Comparison of ENCODE assay signal across 9 cellular contexts in the genomic region with DNA sequence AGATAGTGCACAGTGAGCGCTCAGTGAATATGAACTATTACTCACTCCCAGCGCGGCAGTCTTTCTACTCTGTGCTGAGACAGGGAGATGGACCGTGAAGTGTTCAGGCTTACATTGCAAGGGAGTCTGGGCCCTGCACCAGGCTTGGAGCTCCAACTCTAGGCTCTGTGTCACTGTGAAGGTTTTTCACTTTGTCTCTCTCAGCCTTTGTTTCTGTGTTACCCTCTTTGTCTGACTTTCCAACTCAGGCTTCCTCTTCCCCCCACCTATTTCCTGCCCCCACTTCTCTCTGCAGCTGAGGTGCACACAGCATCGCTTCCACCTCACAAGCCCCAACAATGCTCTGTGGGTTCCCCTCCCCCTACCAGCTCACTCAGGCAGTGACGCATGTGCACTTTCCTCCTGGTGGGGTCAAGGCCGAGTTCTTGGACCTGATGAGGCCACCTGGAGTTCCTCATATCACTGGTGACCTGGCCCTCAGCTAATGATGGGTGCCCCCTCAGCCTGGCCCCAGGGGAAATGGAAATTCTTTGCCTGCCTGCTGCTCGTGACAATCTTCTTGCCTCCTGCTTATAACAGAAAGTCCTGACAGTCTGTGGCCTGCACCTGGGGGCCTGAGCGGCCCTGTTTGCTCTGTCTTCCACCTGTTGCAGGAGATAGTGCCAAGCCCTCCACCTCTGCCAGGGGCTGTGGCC. TPM values are rescaled to one million over a fixed set of nuclear protein-coding genes. Genes with fewer than 3 reads are reported as not detected.
DNase-seq lines count a peak whose midpoint lies in the region; ATAC-seq and TF ChIP-seq lines count a peak whose summit lies in the region.
"Had no signal": no experiment of that assay in that cellular context is flagged by ENCODE, and none has a peak within 500 bp of the region (broad histone marks: within the 10 kb centered on the region; RNA-seq: fewer than 3 reads in every experiment).

No MANE protein-coding gene starts in this region.

- no peaks in the 10 kb centered on the region for H3K36me3 ChIP-seq in duodenal mucosa (ENCODE audit: control insufficient read depth in 1 of 2, insufficient read depth in 2 of 2, low read length in 2 of 2)
- H3K36me3 ChIP-seq in parathyroid adenoma (ENCODE audit: control insufficient read depth, insufficient read depth, low read length): no peaks in the 10 kb centered on the region
- H3K36me3 ChIP-seq: ascending aorta had no signal

- peak; percentile 79 for DNase-seq in GM19238 (ENCODE audit: insufficient read length, low spot score)
- peak; percentile 66 for DNase-seq in activated CD4-positive, CD25-positive, alpha-beta regulatory T cell treated with anti-CD3 and anti-CD28 coated beads, Interleukin-2, amount 50 U/mL, for 16 hours (ENCODE audit: low read depth, low spot score)
- DNase-seq in HT-29 (ENCODE audit: low spot score): no peak
- no peak for DNase-seq in T1000 (lab: John Stamatoyannopoulos, UW)
- DNase-seq in SHP77 (lab: John Stamatoyannopoulos, UW): no peak

- H3K9me3 ChIP-seq in duodenal mucosa (ENCODE audit: control insufficient read depth in 1 of 2, low read length in 2 of 2) (no peaks in the 10 kb centered on the region), parathyroid adenoma (ENCODE audit: control insufficient read depth, low read length) (no peaks in the 10 kb centered on the region)
- H3K9me3 ChIP-seq: ascending aorta had no signal

- H3K4me2 ChIP-seq in parathyroid adenoma (ENCODE audit: low read length): no peak overlapping the region

- no peak overlapping the region for H2AFZ ChIP-seq in parathyroid adenoma

- H3K4me1 ChIP-seq in duodenal mucosa (ENCODE audit: control insufficient read depth in 1 of 2, insufficient read depth in 2 of 2, low read length in 2 of 2) (peaks cover 11 to 35% of the 10 kb centered on the region in 2 donors), parathyroid adenoma (peaks cover 2% of the 10 kb centered on the region)

- no peaks in the 10 kb centered on the region for H3K79me2 ChIP-seq in parathyroid adenoma

- no peak for TF ChIP-seq CTCF in parathyroid adenoma (IDR thresholded peaks at IDR 0.05)

- no peaks in the 10 kb centered on the region for H3K27me3 ChIP-seq in duodenal mucosa (ENCODE audit: control insufficient read depth in 1 of 2, insufficient read depth in 2 of 2, low read length in 2 of 2)
- no peaks in the 10 kb centered on the region for H3K27me3 ChIP-seq in parathyroid adenoma (ENCODE audit: control insufficient read depth, insufficient read depth, low read length)
- H3K27me3 ChIP-seq: ascending aorta had no signal

- peak overlapping the region in 1 of 2 donors; percentile 44 for H3K4me3 ChIP-seq in duodenal mucosa (ENCODE audit: low read depth in 1 of 2, low read length in 2 of 2)
- H3K4me3 ChIP-seq in parathyroid adenoma (ENCODE audit: low read depth, low read length): no peak overlapping the region
- H3K4me3 ChIP-seq: ascending aorta had no signal

- peak overlapping the region in 1 of 2 donors; percentile 8 for H3K9ac ChIP-seq in duodenal mucosa (ENCODE audit: low read depth in 1 of 2, low read length in 2 of 2)
- H3K9ac ChIP-seq in parathyroid adenoma: no peak overlapping the region

- ATAC-seq in HG03280 (IDR thresholded peaks at IDR 0.05; ENCODE audit: unreplicated experiment): peak; percentile 62

- H3K27ac ChIP-seq in duodenal mucosa (ENCODE audit: low read depth, low read length) (peak overlapping the region; percentile 87), parathyroid adenoma (peak overlapping the region; percentile 62)

RNA-seq across cellular contexts. Expression of gene LCK, which starts 1.1 kb away (rescaled TPM):
- 0.33 and 0.76 TPM in 2 replicates for total RNA-seq in HT-29 (2014; rRNA removed; shearing (Covaris generic))
- total RNA-seq: ascending aorta had no signal

RNA-seq across cellular contexts. Expression of gene FAM167B, which starts 3.0 kb away (rescaled TPM):
- total RNA-seq in HT-29 (2014; rRNA removed; shearing (Covaris generic)): 0.29 TPM in 1 of 2 replicates, not detected in the other

RNA-seq across cellular contexts. Expression of gene EIF3I, which starts 27.8 kb away (rescaled TPM):
- total RNA-seq in HT-29 (2014; rRNA removed; shearing (Covaris generic)): 331 and 332 TPM in 2 replicates

RNA-seq across cellular contexts. Expression of gene TMEM234, which starts 27.8 kb away (rescaled TPM):
- 21.7 and 25.1 TPM in 2 replicates for total RNA-seq in HT-29 (2014; rRNA removed; shearing (Covaris generic))

RNA-seq across cellular contexts. Expression of gene DCDC2B, which starts 41.1 kb away (rescaled TPM):
- not detected in 2 replicates for total RNA-seq in HT-29 (2014; rRNA removed; shearing (Covaris generic))
- total RNA-seq: ascending aorta had no signal

Comparison
In these comparisons a context has a peak if more than half of its experiments do, and no peak if none do; other contexts are left out.
1. DNase-seq: peak in GM19238 (single experiment) and activated CD4-positive, CD25-positive, alpha-beta regulatory T cell treated with anti-CD3 and anti-CD28 coated beads, Interleukin-2, amount 50 U/mL, for 16 hours (single experiment); none in HT-29 (single experiment), T1000 (single experiment) and SHP77 (0 of 2).